ENCODE assay signal across 10 cellular contexts in genomic region chr4:94577136-94577535, GRCh38.
DNase-seq lines count a peak whose midpoint lies in the region; ATAC-seq and TF ChIP-seq lines count a peak whose summit lies in the region.
"Had no signal": no experiment of that assay in that cellular context is flagged by ENCODE, and none has a peak within 500 bp of the region (broad histone marks: within the 10 kb centered on the region; RNA-seq: fewer than 3 reads in every experiment).

No MANE protein-coding gene starts in this region.

- intact Hi-C loops in body of pancreas (cut with DNase I): no loop called here

- H3K27ac Mint-ChIP-seq in T-helper 2 cell treated with Interferon-gamma antibody and Interleukin-4, amounts not matched to agents 5 μg/mL and 100 μg/mL, for 36 hours: no peak overlapping the region

- ATAC-seq in body of pancreas: no peak
- ATAC-seq: HCT116 had no signal

- H2AFZ ChIP-seq in ACC112 (ENCODE audit: low read length, unreplicated experiment): no peak overlapping the region

- in situ Hi-C loops in KBM-7 (cut with MboI; ENCODE audit: low pct_unique_long_range_greater_than_20kb, low sequenced_read_pairs): no loop called here

- no peak overlapping the region for H3K4me3 Mint-ChIP-seq in T-helper 2 cell treated with Interferon-gamma antibody and Interleukin-4, amounts not matched to agents 5 μg/mL and 100 μg/mL, for 36 hours

- no peaks in the 10 kb centered on the region for H3K27me3 Mint-ChIP-seq in T-helper 2 cell treated with Interferon-gamma antibody and Interleukin-4, amounts not matched to agents 5 μg/mL and 100 μg/mL, for 36 hours (ENCODE audit: low read depth)

- H3K4me1 Mint-ChIP-seq in T-helper 2 cell treated with Interferon-gamma antibody and Interleukin-4, amounts not matched to agents 5 μg/mL and 100 μg/mL, for 36 hours (ENCODE audit: low read depth): no peaks in the 10 kb centered on the region

- DNase-seq in MG63 (peak; percentile 9), body of pancreas (peak; percentile 22 to 50 (median 36)), left kidney (ENCODE audit: low read depth, low spot score) (peak; percentile 63), T-helper 2 cell (no peak), HEK293T (ENCODE audit: extremely low spot score) (no peak), KBM-7 (no peak)
- no peak for DNase-seq in T-helper 2 cell treated with Interferon-gamma antibody and Interleukin-4, amounts not matched to agents 5 μg/mL and 100 μg/mL, for 36 hours (ENCODE audit: low spot score)
- DNase-seq: DND-41 had no signal

- peak overlapping the region; percentile 26; the same call in 1 of the 2 replicates for H3K27ac ChIP-seq in ACC112 (ENCODE audit: low read depth, low read length)
- H3K27ac ChIP-seq in body of pancreas: no peak overlapping the region

- H3K36me3 ChIP-seq in ACC112 (ENCODE audit: insufficient read depth, low read length) (peaks cover 7% of the 10 kb centered on the region; the same call in 1 of the 2 replicates), MG63 (no peaks in the 10 kb centered on the region; the same call in none of the 2 replicates), body of pancreas (replicated peaks in 1 of 2; ENCODE audit: insufficient read depth in 1 of 2, low read depth in 2 of 2) (peaks cover 0 to 2% of the 10 kb centered on the region in 2 donors)

- CTCF ChIA-PET in HEK293T (lab: Yijun Ruan, JAX): interaction anchor here (1.2 kb wide), 1 partner anchor 170 kb away, joined by 10 read pairs; no protein-coding TSS in a partner anchor

- H3K4me3 ChIP-seq in ACC112 (ENCODE audit: low read depth, low read length) (no peak overlapping the region), MG63 (no peak overlapping the region), body of pancreas (no peak overlapping the region)

- TF ChIP-seq CTCF in body of pancreas (IDR thresholded peaks at IDR 0.05): no peak

- H3K9me3 ChIP-seq in MG63: no peaks in the 10 kb centered on the region
- H3K9me3 ChIP-seq in body of pancreas: no peaks in the 10 kb centered on the region

- peaks cover 30% of the 10 kb centered on the region for H3K79me2 ChIP-seq in ACC112 (ENCODE audit: control insufficient read depth, insufficient read depth, low read length, unreplicated experiment)

- H3K36me3 Mint-ChIP-seq in T-helper 2 cell treated with Interferon-gamma antibody and Interleukin-4, amounts not matched to agents 5 μg/mL and 100 μg/mL, for 36 hours (ENCODE audit: low read depth): no peaks in the 10 kb centered on the region

- POLR2A ChIA-PET in HEK293T (lab: Yijun Ruan, JAX): no interaction called here

- H3K4me1 ChIP-seq in ACC112 (ENCODE audit: control insufficient read depth, insufficient read depth, low read length, unreplicated experiment): peaks cover 55% of the 10 kb centered on the region
- peaks cover 9% of the 10 kb centered on the region for H3K4me1 ChIP-seq in body of pancreas

- no peaks in the 10 kb centered on the region for H3K27me3 ChIP-seq in ACC112 (ENCODE audit: insufficient read depth, low read length)
- H3K27me3 ChIP-seq in MG63: no peaks in the 10 kb centered on the region
- no peaks in the 10 kb centered on the region for H3K27me3 ChIP-seq in body of pancreas

- 25 to 32% methylated on average over 1 of the region's 1 CpG for WGBS in body of pancreas, 2 donors

- H3K9me3 Mint-ChIP-seq in T-helper 2 cell treated with Interferon-gamma antibody and Interleukin-4, amounts not matched to agents 5 μg/mL and 100 μg/mL, for 36 hours: no peaks in the 10 kb centered on the region

- TF ChIP-seq POLR2A in body of pancreas (IDR thresholded peaks at IDR 0.05): no peak

TF ChIP-seq in HEK293T, 16 proteins besides CTCF, POLR2A, EP300 and RAD21:
- TF ChIP-seq ARNT (IDR thresholded peaks at IDR 0.05) (no peak), FOXM1 (IDR thresholded peaks at IDR 0.05; ENCODE audit: borderline replicate concordance) (no peak), LEF1 (IDR thresholded peaks at IDR 0.05; ENCODE audit: borderline replicate concordance) (no peak), ZNF384 (IDR thresholded peaks at IDR 0.05) (no peak), TARDBP (IDR thresholded peaks at IDR 0.05) (no peak), FOXK2 (IDR thresholded peaks at IDR 0.05) (no peak), FOXA1 (IDR thresholded peaks at IDR 0.05) (no peak), PKNOX1 (IDR thresholded peaks at IDR 0.05) (no peak), L3MBTL2 (conservative IDR thresholded peaks at IDR 0.05) (no peak), CTBP1 (IDR thresholded peaks at IDR 0.05; ENCODE audit: borderline replicate concordance) (no peak), HDGF (IDR thresholded peaks at IDR 0.05; ENCODE audit: borderline replicate concordance) (no peak), ELF4 (IDR thresholded peaks at IDR 0.05) (no peak), SP1 (IDR thresholded peaks at IDR 0.05) (no peak)

Comparison
In these comparisons a context has a peak if more than half of its experiments do, and no peak if none do; other contexts are left out.
1. DNase-seq: peak in MG63 (single experiment), body of pancreas (4 of 4) and left kidney (single experiment); none in T-helper 2 cell (0 of 5), T-helper 2 cell treated with Interferon-gamma antibody and Interleukin-4, amounts not matched to agents 5 μg/mL and 100 μg/mL, for 36 hours (single experiment), HEK293T (single experiment) and KBM-7 (single experiment).